In the genomic region with DNA sequence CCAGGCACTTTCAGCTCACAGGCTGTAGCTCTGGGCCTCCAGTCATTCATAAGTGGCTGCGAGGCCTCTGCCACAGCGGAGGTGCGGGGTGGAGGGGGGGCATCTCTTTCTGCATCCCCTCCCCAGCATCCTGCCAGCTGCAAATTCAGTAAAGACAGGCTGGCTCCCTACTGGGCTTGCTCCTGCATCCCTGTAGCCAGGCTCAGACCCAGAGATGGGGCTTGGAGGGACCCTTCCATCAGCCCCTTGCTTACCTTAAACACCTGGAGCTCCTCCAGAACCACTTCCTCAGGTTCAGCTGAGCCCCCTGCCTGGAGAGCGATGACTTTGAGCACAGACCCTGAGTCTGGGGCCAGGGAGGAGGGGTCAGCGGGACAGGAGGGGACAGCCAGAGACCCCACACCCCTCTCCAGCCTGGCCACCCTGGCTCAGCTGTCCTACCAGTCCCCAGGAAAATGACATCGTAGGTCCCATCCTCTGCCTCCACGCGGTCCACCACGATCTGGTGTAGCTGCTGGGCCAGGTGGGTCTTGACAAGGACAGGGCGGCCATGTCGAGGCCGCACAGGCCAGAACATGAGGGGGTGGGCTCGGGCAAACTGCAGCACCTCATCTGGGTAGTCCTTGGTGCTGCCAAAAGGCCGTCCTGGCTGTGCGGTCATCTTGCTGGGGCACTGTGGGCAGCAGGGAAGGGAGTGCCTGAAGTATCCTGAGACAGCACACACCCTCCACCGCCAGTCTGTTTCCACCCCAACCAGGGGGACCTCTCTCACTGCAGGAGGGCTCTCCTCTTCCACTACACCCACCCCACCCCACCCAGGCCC, we compare ENCODE assay signal across 18 cellular contexts. TPM values are rescaled to one million over a fixed set of nuclear protein-coding genes. Genes with fewer than 3 reads are reported as not detected.
A peak's percentile ranks its signal among the peaks of the same experiment; 100 is the strongest.
DNase-seq lines count a peak whose midpoint lies in the region; ATAC-seq and TF ChIP-seq lines count a peak whose summit lies in the region.
"Had no signal": no experiment of that assay in that cellular context is flagged by ENCODE, and none has a peak within 500 bp of the region (broad histone marks: within the 10 kb centered on the region; RNA-seq: fewer than 3 reads in every experiment).

No MANE protein-coding gene starts in this region.

- no peaks in the 10 kb centered on the region for H3K9me3 ChIP-seq in left ventricle myocardium inferior (replicated peaks)
- H3K9me3 ChIP-seq: A549, MG63 had no signal

- H3K4me3 ChIP-seq in left ventricle myocardium inferior = no peak overlapping the region
- H3K4me3 ChIP-seq: A549, K562, MG63 had no signal

- H3K27ac ChIP-seq in left ventricle myocardium inferior (replicated peaks) = no peak overlapping the region
- H3K27ac ChIP-seq: A549 had no signal

- H3K36me3 ChIP-seq in left ventricle myocardium inferior = peaks cover 5% of the 10 kb centered on the region
- H3K36me3 ChIP-seq: MG63 had no signal

- no peak for TF ChIP-seq POLR2A in GM18505 (IDR thresholded peaks at IDR 0.05; ENCODE audit: borderline replicate concordance, extremely low read depth, insufficient read depth, insufficient read length)

- no peak for ATAC-seq in sciatic nerve
- ATAC-seq in HG03196 (IDR thresholded peaks at IDR 0.05; ENCODE audit: unreplicated experiment) = no peak
- ATAC-seq in GM18505 (IDR thresholded peaks at IDR 0.05; ENCODE audit: unreplicated experiment) = no peak
- ATAC-seq: A549, K562, Right ventricle myocardium inferior had no signal

- H3K4me1 ChIP-seq in left ventricle myocardium inferior = peaks cover 43% of the 10 kb centered on the region
- H3K4me1 ChIP-seq: A549 had no signal

- intact Hi-C loops in cardiac septum (cut with DNase I) (no loop called here), left ventricle myocardium inferior (cut with micrococcal nuclease) (no loop called here), sciatic nerve (cut with DNase I) (no loop called here), head of caudate nucleus (cut with DNase I) (no loop called here)

- H3K27me3 ChIP-seq in left ventricle myocardium inferior (ENCODE audit: low read depth) = no peaks in the 10 kb centered on the region
- H3K27me3 ChIP-seq: MG63 had no signal

- peak; percentile 66 for DNase-seq in cardiac septum (ENCODE audit: low spot score)
- DNase-seq in left ventricle myocardium inferior = no peak
- DNase-seq in islet precursor cell = peak; percentile 49
- DNase-seq in sciatic nerve (ENCODE audit: low spot score) = peak; percentile 49
- DNase-seq in head of caudate nucleus = no peak
- DNase-seq: MG63, NCI-H1417 treated with DMSO at 0.1 percent for 48 hours, NCI-H187, NCI-H446, NCI-H526, OCI-M1 had no signal

- TF ChIP-seq CTCF in left ventricle myocardium inferior (IDR thresholded peaks at IDR 0.05; ENCODE audit: borderline replicate concordance) = no peak

RNA-seq across cellular contexts. Expression of a gene that starts 5.3 kb away (rescaled TPM):
- total RNA-seq in cardiac septum (15.3 TPM), left ventricle myocardium inferior (9.2 TPM), sciatic nerve (38.3 TPM)
- total RNA-seq: LHCN-M2 had no signal

RNA-seq across cellular contexts. Expression of a gene that starts 14.2 kb away (rescaled TPM):
- total RNA-seq in cardiac septum = 8,054 TPM
- 8,962 TPM for total RNA-seq in left ventricle myocardium inferior
- 205 TPM for total RNA-seq in sciatic nerve
- total RNA-seq: Daoy had no signal

RNA-seq across cellular contexts. Expression of a gene that starts 15.8 kb away (rescaled TPM):
- total RNA-seq in cardiac septum (59.1 TPM), left ventricle myocardium inferior (44.3 TPM), sciatic nerve (163 TPM)

RNA-seq across cellular contexts. Expression of a gene that starts 29.2 kb away (rescaled TPM):
- total RNA-seq in cardiac septum (17.5 TPM), left ventricle myocardium inferior (16.8 TPM), sciatic nerve (11.4 TPM)

RNA-seq across cellular contexts. Expression of a gene that starts 29.8 kb away (rescaled TPM):
- 53.0 TPM for total RNA-seq in cardiac septum
- 54.2 TPM for total RNA-seq in left ventricle myocardium inferior
- 59.5 TPM for total RNA-seq in sciatic nerve

Comparison
In these comparisons a context has a peak if more than half of its experiments do, and no peak if none do; other contexts are left out.
1. DNase-seq: peak in cardiac septum (single experiment), islet precursor cell (single experiment) and sciatic nerve (single experiment); none in left ventricle myocardium inferior (single experiment) and head of caudate nucleus (0 of 42).
2. RNA of a gene that starts 14.2 kb away (total RNA-seq): 8,962 TPM in left ventricle myocardium inferior (single experiment) and 8,054 TPM in cardiac septum (single experiment); 205 TPM in sciatic nerve (single experiment); every median in the first group is over 10 times any median in the second.